9 cellular contexts compared by ENCODE assay signal in the genomic region with DNA sequence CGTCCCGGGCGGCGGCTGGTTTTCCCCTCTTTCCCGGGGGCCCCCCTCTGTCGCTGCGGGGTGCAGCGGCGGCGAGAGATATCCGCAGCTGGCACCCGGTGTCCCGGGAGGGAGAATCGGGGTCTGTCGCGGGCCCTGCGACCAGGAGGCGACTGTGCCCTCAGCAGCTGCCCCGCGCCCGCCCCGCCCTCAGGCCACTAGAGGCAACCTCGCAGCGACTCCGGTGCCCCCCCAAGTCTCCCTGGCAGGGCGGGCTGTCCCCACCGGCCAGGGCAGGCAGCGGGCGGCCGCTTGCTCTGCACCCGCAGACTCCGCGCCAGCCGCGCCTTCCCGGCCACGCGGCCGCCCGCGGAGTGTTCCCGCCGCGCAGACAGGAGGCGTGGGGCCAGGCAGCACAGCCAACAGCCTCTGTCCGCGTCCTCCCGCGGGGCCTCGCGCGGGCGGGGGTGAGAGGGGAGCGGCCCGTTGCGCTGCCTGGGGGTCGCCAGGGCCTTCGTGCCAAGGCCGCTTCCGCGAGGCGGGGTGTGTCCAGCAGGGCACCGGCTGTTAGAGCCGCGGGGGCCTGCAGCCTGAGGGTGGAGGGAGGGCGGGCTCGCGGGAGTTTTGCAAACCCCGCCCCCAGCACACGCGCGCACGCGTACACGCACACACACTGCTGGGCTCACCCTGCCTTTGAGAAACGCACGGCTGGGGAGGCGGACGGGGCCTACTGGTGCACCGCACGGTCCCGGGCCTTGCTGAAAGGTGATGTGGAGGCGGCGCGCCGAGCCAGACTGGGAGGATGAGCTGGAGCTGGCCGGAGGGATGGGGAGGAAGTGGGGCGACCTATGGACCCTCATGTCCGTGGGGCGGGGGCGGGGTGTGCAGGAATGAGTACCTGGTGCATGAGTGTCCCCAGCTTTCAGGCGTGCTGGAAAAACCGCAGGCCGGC. TPM values are rescaled to one million over a fixed set of nuclear protein-coding genes. Genes with fewer than 3 reads are reported as not detected.
DNase-seq lines count a peak whose midpoint lies in the region; ATAC-seq and TF ChIP-seq lines count a peak whose summit lies in the region.
"Had no signal": no experiment of that assay in that cellular context is flagged by ENCODE, and none has a peak within 500 bp of the region (broad histone marks: within the 10 kb centered on the region; RNA-seq: fewer than 3 reads in every experiment).

No MANE protein-coding gene starts in this region.

- peak; percentile 81 for ATAC-seq in HG03103 (IDR thresholded peaks at IDR 0.05; ENCODE audit: low read depth, unreplicated experiment)
- ATAC-seq in right lobe of liver, result peak; percentile 89 to 95 (median 92)
- ATAC-seq in HG03025 (IDR thresholded peaks at IDR 0.05; ENCODE audit: low FRiP score, unreplicated experiment), result no peak

- no peaks in the 10 kb centered on the region for H3K27me3 Mint-ChIP-seq in MCF 10A (ENCODE audit: insufficient read depth, unreplicated experiment)

- peak overlapping the region; percentile 12 for H3K27ac Mint-ChIP-seq in MCF 10A (ENCODE audit: low read depth, unreplicated experiment)

- no peak for TF ChIP-seq CTCF in WERI-Rb-1 (IDR thresholded peaks at IDR 0.05; ENCODE audit: low read depth, low read length)
- no peak for TF ChIP-seq CTCF in MCF 10A (IDR thresholded peaks at IDR 0.05; ENCODE audit: unreplicated experiment)
- TF ChIP-seq CTCF in right lobe of liver (IDR thresholded peaks at IDR 0.05), result peak in 1 of 4 donors; percentile 20

- CTCF ChIA-PET in MCF 10A (lab: Yijun Ruan, JAX), result interaction anchor here (0.6 to 3.6 kb wide), 8 partner anchors 9 to 476 kb away, joined by 3 to 11 read pairs (median 3); no protein-coding TSS in a partner anchor

- H3K36me3 Mint-ChIP-seq in MCF 10A (ENCODE audit: insufficient read depth, unreplicated experiment), result peaks cover 10% of the 10 kb centered on the region

- no CpG with 5 or more reads among the region's 94 CpGs for WGBS in right lobe of liver (ENCODE audit: insufficient coverage, low coverage, low lambda C conversion rate, missing lambda C conversion rate)

- intact Hi-C loops in MCF 10A (cut with micrococcal nuclease), result no loop called here
- intact Hi-C loops in right lobe of liver (cut with DNase I), result no loop called here

- DNase-seq in NCI-H748 (lab: John Stamatoyannopoulos, UW; ENCODE audit: unreplicated experiment), result peak; percentile 58
- no peak for DNase-seq in NCI-H748 treated with DMSO at 0.1 percent for 48 hours (lab: John Stamatoyannopoulos, UW)
- peak; percentile 65 for DNase-seq in WERI-Rb-1
- DNase-seq in MCF 10A (ENCODE audit: unreplicated experiment), result no peak
- DNase-seq in right lobe of liver, result peak; percentile 73 to 75 (median 74)
- DNase-seq in stimulated activated CD8-positive, alpha-beta memory T cell treated with anti-CD3 and anti-CD28 coated beads, Interleukin-12 subunit alpha, Interleukin-12 subunit beta, amount 100 ng/mL, for 4 hours (ENCODE audit: low read depth), result peak; percentile 56
- DNase-seq: DND-41 had no signal

- H3K4me3 ChIP-seq in WERI-Rb-1 (ENCODE audit: low read depth, low read length) (peak overlapping the region; percentile 41), right lobe of liver (peak overlapping the region; percentile 54 to 64 (median 59))

- no peak for TF ChIP-seq POLR2A in right lobe of liver (IDR thresholded peaks at IDR 0.05)

- H3K36me3 ChIP-seq in WERI-Rb-1 (no peaks in the 10 kb centered on the region; the same call in 1 of the 2 replicates), right lobe of liver (no peaks in the 10 kb centered on the region)

- no TSS peak for BruUV-seq in MCF 10A (replicated peaks; lab: Mats Ljungman, UMichigan)

- H3K4me1 ChIP-seq in right lobe of liver, result peaks cover 0 to 7% (median 0%) of the 10 kb centered on the region in 4 donors

- POLR2A ChIA-PET in MCF 10A (lab: Yijun Ruan, JAX), result interaction anchor here (0.8 to 2.5 kb wide), 7 partner anchors 8 to 323 kb away, joined by 3 to 16 read pairs (median 5); a partner anchor contains a TSS

- H3K9me3 Mint-ChIP-seq in MCF 10A (ENCODE audit: unreplicated experiment), result no peaks in the 10 kb centered on the region

- H3K9me3 ChIP-seq in WERI-Rb-1 (ENCODE audit: severe bottlenecking) (no peaks in the 10 kb centered on the region), right lobe of liver (no peaks in the 10 kb centered on the region)

- H3K27me3 ChIP-seq in WERI-Rb-1 (ENCODE audit: insufficient read depth, low read depth, severe bottlenecking) (no peaks in the 10 kb centered on the region), right lobe of liver (no peaks in the 10 kb centered on the region)

- no peak overlapping the region for H3K4me3 Mint-ChIP-seq in MCF 10A (ENCODE audit: unreplicated experiment)

- H3K27ac ChIP-seq in WERI-Rb-1 (peak overlapping the region; percentile 80), right lobe of liver (peak overlapping the region in 1 of 3 donors; percentile 15)

- peaks cover 5% of the 10 kb centered on the region for H3K4me1 Mint-ChIP-seq in MCF 10A (ENCODE audit: insufficient read depth, unreplicated experiment)

RNA-seq across cellular contexts. Expression of a gene that starts 41.4 kb away (rescaled TPM):
- total RNA-seq in MCF 10A (2022), result 0.66 and 1.1 TPM in 2 replicates
- under 1 TPM; 0.13 to 0.25 (median 0.21) TPM for total RNA-seq in right lobe of liver

Comparison
In these comparisons a context has a peak if more than half of its experiments do, and no peak if none do; other contexts are left out.
1. DNase-seq: peak in NCI-H748 (single experiment), WERI-Rb-1 (single experiment), right lobe of liver (3 of 3) and stimulated activated CD8-positive, alpha-beta memory T cell treated with anti-CD3 and anti-CD28 coated beads, Interleukin-12 subunit alpha, Interleukin-12 subunit beta, amount 100 ng/mL, for 4 hours (single experiment); none in NCI-H748 treated with DMSO at 0.1 percent for 48 hours (single experiment) and MCF 10A (single experiment).